24 cellular contexts compared by ENCODE assay signal in genomic region chr1:45659222-45659621, GRCh38.
"Had no signal": no experiment of that assay in that cellular context is flagged by ENCODE, and none has a peak within 500 bp of the region (broad histone marks: within the 10 kb centered on the region; RNA-seq: fewer than 3 reads in every experiment).

No MANE protein-coding gene starts in this region.

- H3K4me2 ChIP-seq: KMS-11 had no signal

- H3K27ac ChIP-seq: KMS-11, SJSA1, SK-N-MC had no signal

- H3K4me3 ChIP-seq: SJSA1, SK-N-MC had no signal

- H3K4me1 ChIP-seq: SJSA1 had no signal

- H3K27me3 ChIP-seq: SJSA1 had no signal

- FAIRE-seq: RCC 7860 had no signal

- H3K9ac ChIP-seq: KMS-11 had no signal

- DNase-seq: IMR-90, Kasumi-1, MV-4-11, NCI-H1048, NCI-H1105, NCI-H1417, NCI-H1436 treated with DMSO at 0.1 percent for 48 hours, NCI-H1694, NCI-H187 treated with DMSO at 0.1 percent for 48 hours, NCI-H2081, NCI-H2171, NCI-H226, NCI-H446, NCI-H510A, NCI-H524 treated with DMSO at 0.1 percent for 48 hours, NCI-H69, NCI-H774, Right ventricle myocardium superior, RPMI8226, SIG-M5 had no signal

- H3K9me3 ChIP-seq: SJSA1 had no signal
